2 cellular contexts compared by ENCODE assay signal in genomic region chr22:46295277-46295971, GRCh38.
TF ChIP-seq lines count a peak whose summit lies in the region.

No MANE protein-coding gene starts in this region.

TF ChIP-seq in SK-N-SH, 30 proteins besides CTCF, POLR2A, EP300 and RAD21 (continued from another document):
- TF ChIP-seq NFIC (IDR thresholded peaks at IDR 0.05; ENCODE audit: borderline replicate concordance) (no peak), PBX3 (IDR thresholded peaks at IDR 0.05) (no peak), CHD2 (IDR thresholded peaks at IDR 0.05; ENCODE audit: low read length, partially characterized antibody) (no peak), EZH2phosphoT487 (IDR thresholded peaks at IDR 0.05; ENCODE audit: borderline replicate concordance, low read depth) (no peak), GABPA (IDR thresholded peaks at IDR 0.05; ENCODE audit: low read depth) (no peak), RCOR1 (IDR thresholded peaks at IDR 0.05; ENCODE audit: low read length) (no peak), TEAD4 (IDR thresholded peaks at IDR 0.05; ENCODE audit: borderline replicate concordance, insufficient read depth) (no peak), TAF1 (IDR thresholded peaks at IDR 0.05; ENCODE audit: borderline replicate concordance, low read depth, low read length) (no peak), FOSL2 (IDR thresholded peaks at IDR 0.05; ENCODE audit: borderline replicate concordance, low read depth) (no peak), JUND (IDR thresholded peaks at IDR 0.05) (no peak), FOXM1 (IDR thresholded peaks at IDR 0.05; ENCODE audit: low read depth) (no peak), RFX5 (IDR thresholded peaks at IDR 0.05; ENCODE audit: low read length) (no peak), FOXJ3 (CRISPR knock-in tag; IDR thresholded peaks at IDR 0.05) (no peak), IRF3 (IDR thresholded peaks at IDR 0.05; ENCODE audit: low read depth, low read length) (no peak), RXRA (IDR thresholded peaks at IDR 0.05; ENCODE audit: borderline replicate concordance, low read depth) (no peak), USF1 (IDR thresholded peaks at IDR 0.05; ENCODE audit: borderline replicate concordance, low read depth) (no peak), ZBTB33 (IDR thresholded peaks at IDR 0.05; ENCODE audit: borderline replicate concordance, low read depth) (no peak), NRF1 (IDR thresholded peaks at IDR 0.05; ENCODE audit: low read depth, low read length) (no peak)
TF ChIP-seq in SK-N-SH: peak in this region for 0.

TF ChIP-seq in SK-N-SH treated with all-trans-retinoic acid at 6 μM for 48 hours, 23 proteins besides CTCF, POLR2A, EP300 and RAD21 (continued from another document):
- TF ChIP-seq, protein P1, sequence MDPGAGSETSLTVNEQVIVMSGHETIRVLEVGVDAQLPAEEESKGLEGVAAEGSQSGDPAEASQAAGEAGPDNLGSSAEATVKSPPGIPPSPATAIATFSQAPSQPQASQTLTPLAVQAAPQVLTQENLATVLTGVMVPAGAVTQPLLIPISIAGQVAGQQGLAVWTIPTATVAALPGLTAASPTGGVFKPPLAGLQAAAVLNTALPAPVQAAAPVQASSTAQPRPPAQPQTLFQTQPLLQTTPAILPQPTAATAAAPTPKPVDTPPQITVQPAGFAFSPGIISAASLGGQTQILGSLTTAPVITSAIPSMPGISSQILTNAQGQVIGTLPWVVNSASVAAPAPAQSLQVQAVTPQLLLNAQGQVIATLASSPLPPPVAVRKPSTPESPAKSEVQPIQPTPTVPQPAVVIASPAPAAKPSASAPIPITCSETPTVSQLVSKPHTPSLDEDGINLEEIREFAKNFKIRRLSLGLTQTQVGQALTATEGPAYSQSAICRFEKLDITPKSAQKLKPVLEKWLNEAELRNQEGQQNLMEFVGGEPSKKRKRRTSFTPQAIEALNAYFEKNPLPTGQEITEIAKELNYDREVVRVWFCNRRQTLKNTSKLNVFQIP (CRISPR knock-in tag; IDR thresholded peaks at IDR 0.05; ENCODE audit: borderline replicate concordance, low read depth): no peak
- TF ChIP-seq GLIS3 (CRISPR knock-in tag; IDR thresholded peaks at IDR 0.05) (no peak), ISL1 (CRISPR knock-in tag; IDR thresholded peaks at IDR 0.05) (no peak), ZNF8 (CRISPR knock-in tag; IDR thresholded peaks at IDR 0.05) (no peak), TOX (CRISPR knock-in tag; IDR thresholded peaks at IDR 0.05; ENCODE audit: borderline replicate concordance) (no peak), BACH2 (CRISPR knock-in tag; IDR thresholded peaks at IDR 0.05; ENCODE audit: borderline replicate concordance) (no peak), ZNF70 (CRISPR knock-in tag; IDR thresholded peaks at IDR 0.05) (no peak)
